ENCODE assay signal across 8 cellular contexts in genomic region chr10:93745411-93746065, GRCh38. TPM values are rescaled to one million over a fixed set of nuclear protein-coding genes. Genes with fewer than 3 reads are reported as not detected.
DNase-seq lines count a peak whose midpoint lies in the region; ATAC-seq and TF ChIP-seq lines count a peak whose summit lies in the region.

No MANE protein-coding gene starts in this region.

- peak; percentile 69 for ATAC-seq in Panc1
- no peak for ATAC-seq in GM18511 (IDR thresholded peaks at IDR 0.05; ENCODE audit: unreplicated experiment)
- ATAC-seq in HG03045 (IDR thresholded peaks at IDR 0.05; ENCODE audit: unreplicated experiment), result no peak
- ATAC-seq in GM18907 (IDR thresholded peaks at IDR 0.05; ENCODE audit: unreplicated experiment), result no peak

- DNase-seq in AG09309 (ENCODE audit: low read depth), result no peak
- DNase-seq in H7, result peak; percentile 37
- no peak for DNase-seq in Panc1 (ENCODE audit: low read depth, low spot score)
- peak in 22 of 42 donors; percentile 16 to 70 (median 40) for DNase-seq in head of caudate nucleus
- no peak for DNase-seq in stimulated activated CD4-positive, alpha-beta T cell treated with anti-CD3 and anti-CD28 coated beads, Interleukin-12 subunit alpha, Interleukin-12 subunit beta, amount 100 ng/mL, for 4 hours

- in situ Hi-C loops in Panc1 (cut with HindIII; ENCODE audit: low pct_unique_long_range_greater_than_20kb, low sequenced_read_pairs), result no loop called here

- BruUV-seq in Panc1 (replicated peaks; lab: Mats Ljungman, UMichigan), result no TSS peak

- H3K27me3 ChIP-seq in H7 (ENCODE audit: control insufficient read depth, insufficient read depth, low read length) (no peaks in the 10 kb centered on the region), Panc1 (ENCODE audit: control insufficient read depth, insufficient read depth, low read length) (no peaks in the 10 kb centered on the region; the same call in 1 of the 2 replicates)

- intact Hi-C loops in Panc1 (cut with micrococcal nuclease; ENCODE audit: unreplicated experiment), result loop anchor here (1.0 kb wide), 1 partner anchor 71 kb away; no protein-coding TSS in a partner anchor
- intact Hi-C loops in head of caudate nucleus (cut with DNase I), result no loop called here

- no peak overlapping the region for H3K27ac ChIP-seq in Panc1 (ENCODE audit: low read length)

- H3K4me1 ChIP-seq in Panc1 (ENCODE audit: control insufficient read depth, insufficient read depth, low read length), result peaks cover 17% of the 10 kb centered on the region

- CTCF ChIA-PET in Panc1 (lab: Charles Lee), result interaction anchor here (0.5 to 4.3 kb wide), 7 partner anchors 9 to 337 kb away, joined by 3 to 51 read pairs (median 4); partner anchors contain the start of gene LGI1

- peak; percentile 39 for TF ChIP-seq CTCF in AG09309 (IDR thresholded peaks at IDR 0.05; ENCODE audit: control insufficient read depth, insufficient read depth, low read depth, low read length, missing control alignments)
- TF ChIP-seq CTCF in Panc1 (IDR thresholded peaks at IDR 0.05), result peak; percentile 87

- no peak overlapping the region for H3K4me3 ChIP-seq in AG09309 (ENCODE audit: control insufficient read depth, low read depth, low read length)
- no peak overlapping the region for H3K4me3 ChIP-seq in H7 (ENCODE audit: insufficient read depth, low read depth, low read length)
- H3K4me3 ChIP-seq in Panc1 (ENCODE audit: low read depth in 2 of 2, low read length in 2 of 2), result no peak overlapping the region

- POLR2A ChIA-PET in Panc1 (lab: Charles Lee), result no interaction called here

- H3K9me3 ChIP-seq in Panc1 (ENCODE audit: control insufficient read depth, insufficient read depth, low read depth, low read length), result no peaks in the 10 kb centered on the region

- H3K36me3 ChIP-seq in H7 (replicated peaks; ENCODE audit: control insufficient read depth, insufficient read depth, low read length) (no peaks in the 10 kb centered on the region), Panc1 (ENCODE audit: control insufficient read depth, insufficient read depth, low read length) (no peaks in the 10 kb centered on the region)

RNA-seq across cellular contexts. Expression of gene LGI1, which starts 12.2 kb away (rescaled TPM):
- total RNA-seq in H7 (2014; rRNA removed; shearing (Covaris generic)), result 0.07 TPM in 2 replicates
- total RNA-seq in Panc1 (2021; ENCODE audit: unreplicated experiment), result not detected
- not detected for polyA plus RNA-seq in Panc1 (2012; ENCODE audit: insufficient read length)

RNA-seq across cellular contexts. Expression of gene FRA10AC1, which starts 43.1 kb away (rescaled TPM):
- 4.8 and 9.2 TPM in 2 replicates for total RNA-seq in H7 (2014; rRNA removed; shearing (Covaris generic))
- 20.3 TPM for total RNA-seq in Panc1 (2021; ENCODE audit: unreplicated experiment)
- polyA plus RNA-seq in Panc1 (2012; ENCODE audit: insufficient read length), result 14.0 TPM

Comparison
In these comparisons a context has a peak if more than half of its experiments do, and no peak if none do; other contexts are left out.
1. DNase-seq: peak in H7 (single experiment) and head of caudate nucleus (22 of 42); none in AG09309 (single experiment), Panc1 (single experiment) and stimulated activated CD4-positive, alpha-beta T cell treated with anti-CD3 and anti-CD28 coated beads, Interleukin-12 subunit alpha, Interleukin-12 subunit beta, amount 100 ng/mL, for 4 hours (single experiment).